Comparison of ENCODE assay signal across 23 cellular contexts in the genomic region with DNA sequence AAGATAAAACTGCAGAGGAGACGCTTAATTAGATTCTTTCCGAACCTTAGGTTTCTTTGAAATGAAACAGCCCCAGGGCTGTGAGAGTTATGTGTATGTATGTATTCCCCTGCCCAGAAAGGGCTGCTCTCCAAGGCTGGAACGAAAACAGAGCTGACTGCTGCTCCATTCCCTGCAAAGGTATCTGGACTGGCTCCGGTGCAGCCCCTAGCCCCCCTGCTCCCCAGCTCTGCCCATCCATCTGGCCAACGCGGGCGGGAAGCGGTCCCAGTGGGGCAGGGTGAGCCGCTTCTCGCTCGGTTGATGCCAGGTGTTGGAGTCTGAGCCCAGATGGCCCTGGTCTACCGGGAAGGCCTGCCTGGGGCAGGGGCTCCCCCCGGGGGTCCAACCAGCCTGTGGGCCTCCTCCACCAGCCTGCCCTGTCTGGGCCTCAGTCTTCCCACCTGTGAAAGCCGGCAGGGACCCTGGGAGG. TPM values are rescaled to one million over a fixed set of nuclear protein-coding genes. Genes with fewer than 3 reads are reported as not detected.
DNase-seq lines count a peak whose midpoint lies in the region; ATAC-seq and TF ChIP-seq lines count a peak whose summit lies in the region.
"Had no signal": no experiment of that assay in that cellular context is flagged by ENCODE, and none has a peak within 500 bp of the region (broad histone marks: within the 10 kb centered on the region; RNA-seq: fewer than 3 reads in every experiment).

No MANE protein-coding gene starts in this region.

- H3K36me3 ChIP-seq in GM23248 (ENCODE audit: low read depth) = no peaks in the 10 kb centered on the region
- no peaks in the 10 kb centered on the region for H3K36me3 ChIP-seq in stomach smooth muscle (ENCODE audit: control insufficient read depth in 2 of 2, insufficient read depth in 2 of 2, low read length in 2 of 2)
- H3K36me3 ChIP-seq: heart right ventricle, thyroid gland had no signal

- no peak overlapping the region for H3K4me3 Mint-ChIP-seq in mesothelial cell of epicardium
- H3K4me3 Mint-ChIP-seq: activated B cell treated with CpG ODN at 0.5 μM for 24 hours; activated naive CD8-positive, alpha-beta T cell; naive thymus-derived CD8-positive, alpha-beta T cell had no signal

- H2AFZ ChIP-seq in GM23248 = no peak overlapping the region

- no peaks in the 10 kb centered on the region for H3K36me3 Mint-ChIP-seq in mesothelial cell of epicardium
- H3K36me3 Mint-ChIP-seq: activated naive CD8-positive, alpha-beta T cell; naive thymus-derived CD8-positive, alpha-beta T cell had no signal

- no peaks in the 10 kb centered on the region for H3K9me2 ChIP-seq in GM23248 (ENCODE audit: insufficient read depth)

- H3K27me3 ChIP-seq in GM23248 (replicated peaks; ENCODE audit: insufficient read depth) (no peaks in the 10 kb centered on the region), stomach smooth muscle (ENCODE audit: control insufficient read depth in 1 of 2, insufficient read depth in 2 of 2, low read length in 2 of 2) (peaks cover 0 to 6% of the 10 kb centered on the region in 2 donors)
- H3K27me3 ChIP-seq: thyroid gland had no signal

- peaks cover 32% of the 10 kb centered on the region for H3K4me1 Mint-ChIP-seq in mesothelial cell of epicardium
- H3K4me1 Mint-ChIP-seq: activated B cell treated with CpG ODN at 0.5 μM for 24 hours; naive thymus-derived CD8-positive, alpha-beta T cell had no signal

- H3K27ac ChIP-seq in GM23248 = no peak overlapping the region
- H3K27ac ChIP-seq in stomach smooth muscle (ENCODE audit: low read length) = peak overlapping the region; percentile 37
- H3K27ac ChIP-seq: heart right ventricle, KMS-11, thyroid gland had no signal

- peaks cover 5% of the 10 kb centered on the region for H3K27me3 Mint-ChIP-seq in mesothelial cell of epicardium (ENCODE audit: low read depth)
- H3K27me3 Mint-ChIP-seq: activated naive CD8-positive, alpha-beta T cell had no signal

- H3K9me3 ChIP-seq in GM23248 (ENCODE audit: low read depth) = no peaks in the 10 kb centered on the region
- H3K9me3 ChIP-seq in stomach smooth muscle (ENCODE audit: control insufficient read depth in 2 of 2, low read length in 2 of 2) = no peaks in the 10 kb centered on the region
- H3K9me3 ChIP-seq: thyroid gland had no signal

- H4K20me1 ChIP-seq in GM23248 (ENCODE audit: insufficient read depth) = no peaks in the 10 kb centered on the region

- no peak overlapping the region for H3K4me3 ChIP-seq in GM23248
- peak overlapping the region in 1 of 2 donors; percentile 22 for H3K4me3 ChIP-seq in stomach smooth muscle (ENCODE audit: low read length in 2 of 2)
- H3K4me3 ChIP-seq: heart right ventricle, thyroid gland had no signal

- peak overlapping the region; percentile 84 for H3K27ac Mint-ChIP-seq in mesothelial cell of epicardium
- H3K27ac Mint-ChIP-seq: activated B cell treated with CpG ODN at 0.5 μM for 24 hours; activated naive CD8-positive, alpha-beta T cell; naive thymus-derived CD8-positive, alpha-beta T cell had no signal

- H3K4me2 ChIP-seq in GM23248 (ENCODE audit: unreplicated experiment) = peak overlapping the region; percentile 57
- H3K4me2 ChIP-seq: KMS-11 had no signal

- 47 to 52% methylated on average over 14 of the region's 14 CpGs for WGBS in GM23248 (ENCODE audit: low coverage in 1 of 2, low lambda C conversion rate in 2 of 2, missing lambda C conversion rate in 2 of 2), 2 experiments

- in situ Hi-C loops in GM23248 (cut with MboI) (no loop called here), KBM-7 (cut with MboI; ENCODE audit: low pct_unique_long_range_greater_than_20kb, low sequenced_read_pairs) (no loop called here)

- TF ChIP-seq CTCF in mesothelial cell of epicardium (IDR thresholded peaks at IDR 0.05; ENCODE audit: unreplicated experiment) = no peak

- no peaks in the 10 kb centered on the region for H3K9me3 Mint-ChIP-seq in mesothelial cell of epicardium
- H3K9me3 Mint-ChIP-seq: activated B cell treated with CpG ODN at 0.5 μM for 24 hours had no signal

- H3K9ac ChIP-seq in GM23248 = no peak overlapping the region
- H3K9ac ChIP-seq in stomach smooth muscle (ENCODE audit: low read length in 2 of 2) = no peak overlapping the region
- H3K9ac ChIP-seq: KMS-11 had no signal

- H3K4me1 ChIP-seq in GM23248 (ENCODE audit: insufficient read depth) = peaks cover 10% of the 10 kb centered on the region; the same call in 1 of the 2 replicates
- peaks cover 10% of the 10 kb centered on the region for H3K4me1 ChIP-seq in stomach smooth muscle (ENCODE audit: control insufficient read depth, insufficient read depth, low read length)
- H3K4me1 ChIP-seq: thyroid gland had no signal

- no peaks in the 10 kb centered on the region for H3K79me2 ChIP-seq in GM23248 (ENCODE audit: insufficient read depth)

- peaks cover 11% of the 10 kb centered on the region; the same call in 1 of the 2 replicates for H3F3A ChIP-seq in GM23248 (ENCODE audit: insufficient read depth)

- no peak for ATAC-seq in GM18517 (IDR thresholded peaks at IDR 0.05; ENCODE audit: unreplicated experiment)
- ATAC-seq: heart right ventricle; left lobe of liver; naive thymus-derived CD8-positive, alpha-beta T cell; right cardiac atrium had no signal

- DNase-seq in GM23248 = no peak
- DNase-seq in SK-N-DZ (ENCODE audit: low spot score) = peak; percentile 93
- peak in 1 of 2 experiments; percentile 48 for DNase-seq in mesothelial cell of epicardium (ENCODE audit: low spot score in 2 of 2, unreplicated experiment in 2 of 2)
- DNase-seq in DMS53 treated with DMSO at 0.1 percent for 48 hours (lab: John Stamatoyannopoulos, UW; ENCODE audit: unreplicated experiment) = no peak
- no peak for DNase-seq in kidney tubule cell (ENCODE audit: low spot score)
- no peak for DNase-seq in KBM-7
- DNase-seq: activated B cell treated with CpG ODN at 0.5 μM for 24 hours; activated CD4-positive, alpha-beta T cell treated with anti-CD3 and anti-CD28 coated beads, Interleukin-2, amount 50 U/mL, for 48 hours; activated CD8-positive, alpha-beta memory T cell treated with anti-CD3 and anti-CD28 coated beads, Interleukin-2, amount 50 U/mL, for 48 hours; heart right ventricle; naive thymus-derived CD8-positive, alpha-beta T cell; NCI-H1436; NCI-H526 treated with DMSO at 0.1 percent for 48 hours; right cardiac atrium; stimulated activated CD4-positive, alpha-beta T cell treated with anti-CD3 and anti-CD28 coated beads, Interleukin-4, amount 100 ng/mL, for 4 hours; stimulated activated naive CD4-positive, alpha-beta T cell treated with Interleukin-2 at 50 U/mL for 16 hours; T1000; thyroid gland had no signal

RNA-seq across cellular contexts. Expression of a gene that starts 46.6 kb away (rescaled TPM):
- 15.8 and 17.6 TPM in 2 replicates for total RNA-seq in GM23248 (2014; rRNA removed; shearing (Covaris generic))
- polyA plus RNA-seq in GM23248 (2016; fragmentation: Nextera tagmentation; extraction: Ambion mirVana) = 30.6 and 36.9 TPM in 2 replicates
- polyA plus RNA-seq in SK-N-DZ (2014; cell fraction: cytosol; rRNA removed) = 14.1 and 16.8 TPM in 2 replicates
- polyA plus RNA-seq in SK-N-DZ (2014; cell fraction: nucleus; rRNA removed) = 88.4 and 135 TPM in 2 replicates
- total RNA-seq in mesothelial cell of epicardium = 85.9 to 87.5 TPM (median 86.1 TPM) in 3 replicates
